8 cellular contexts compared by ENCODE assay signal in the genomic region with DNA sequence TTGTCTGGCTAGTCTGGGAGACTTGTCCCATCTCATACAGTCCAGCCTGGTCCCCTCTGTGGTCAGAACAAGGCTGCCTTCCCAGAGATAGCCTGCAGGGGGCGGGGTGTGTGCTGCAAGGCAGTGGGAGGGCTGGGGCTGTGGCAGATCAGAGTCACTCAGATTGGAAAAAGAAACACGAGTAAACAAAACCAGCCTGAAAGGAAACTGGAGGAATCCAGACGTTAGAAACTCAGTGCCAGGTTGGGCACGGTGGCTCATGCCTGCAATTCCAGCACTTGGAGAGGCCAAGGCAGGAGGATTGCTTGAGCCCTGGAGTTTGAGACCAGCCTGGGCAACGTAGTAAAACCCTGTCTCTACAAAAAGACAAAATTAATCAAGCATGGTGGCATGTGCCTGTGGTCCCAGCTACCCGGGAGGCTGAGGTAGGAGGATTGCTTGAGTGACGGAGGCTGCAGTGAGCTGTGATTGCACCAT. TPM values are rescaled to one million over a fixed set of nuclear protein-coding genes. Genes with fewer than 3 reads are reported as not detected.
DNase-seq lines count a peak whose midpoint lies in the region; ATAC-seq and TF ChIP-seq lines count a peak whose summit lies in the region.

No MANE protein-coding gene starts in this region.

- no peak overlapping the region for H3K4me2 ChIP-seq in parathyroid adenoma (ENCODE audit: low read length)

- peak overlapping the region; percentile 5 for H3K27ac ChIP-seq in SJSA1
- H3K27ac ChIP-seq in parathyroid adenoma, result no peak overlapping the region

- peaks cover 33% of the 10 kb centered on the region for H3K4me1 Mint-ChIP-seq in type B pancreatic cell (ENCODE audit: unreplicated experiment)

- no peak overlapping the region for H3K4me3 ChIP-seq in Jurkat, Clone E6-1 (ENCODE audit: low read length)
- H3K4me3 ChIP-seq in SJSA1, result no peak overlapping the region
- no peak overlapping the region for H3K4me3 ChIP-seq in parathyroid adenoma (ENCODE audit: low read depth, low read length)

- H3K27me3 Mint-ChIP-seq in type B pancreatic cell, result peaks cover 5% of the 10 kb centered on the region

- DNase-seq in Daoy (ENCODE audit: low read depth) (peak; percentile 83), SJSA1 (ENCODE audit: low read depth in 1 of 2, low spot score in 2 of 2) (peak; percentile 80 to 93), globus pallidus (ENCODE audit: low spot score) (peak; percentile 73), type B pancreatic cell (ENCODE audit: extremely low spot score, unreplicated experiment) (peak; percentile 84)
- DNase-seq in Jurkat, Clone E6-1 (ENCODE audit: low read depth, low spot score), result peak; percentile 51
- peak; percentile 41 to 68 (median 46) for DNase-seq in activated naive CD4-positive, alpha-beta T cell (lab: John Stamatoyannopoulos, UW)

- ATAC-seq in HG02642 (IDR thresholded peaks at IDR 0.05; ENCODE audit: poor library complexity, unreplicated experiment), result no peak

- H3K36me3 ChIP-seq in SJSA1 (peaks cover 21% of the 10 kb centered on the region), parathyroid adenoma (ENCODE audit: control insufficient read depth, insufficient read depth, low read length) (no peaks in the 10 kb centered on the region)

- H3K79me2 ChIP-seq in parathyroid adenoma, result no peaks in the 10 kb centered on the region

- H2AFZ ChIP-seq in parathyroid adenoma, result peak overlapping the region; percentile 39

- H3K9me3 ChIP-seq in SJSA1 (replicated peaks), result no peaks in the 10 kb centered on the region
- no peaks in the 10 kb centered on the region for H3K9me3 ChIP-seq in parathyroid adenoma (ENCODE audit: control insufficient read depth, low read length)

- H3K27ac Mint-ChIP-seq in type B pancreatic cell, result peak overlapping the region; percentile 36

- H3K27me3 ChIP-seq in SJSA1 (replicated peaks) (no peaks in the 10 kb centered on the region), parathyroid adenoma (ENCODE audit: control insufficient read depth, insufficient read depth, low read length) (no peaks in the 10 kb centered on the region)

- H3K4me1 ChIP-seq in SJSA1 (replicated peaks) (peaks cover 55% of the 10 kb centered on the region), parathyroid adenoma (peaks cover 12% of the 10 kb centered on the region)

- no peak overlapping the region for H3K4me3 Mint-ChIP-seq in type B pancreatic cell

- peaks cover 6% of the 10 kb centered on the region for H3K36me3 Mint-ChIP-seq in type B pancreatic cell

- no peaks in the 10 kb centered on the region for H3K9me3 Mint-ChIP-seq in type B pancreatic cell

- peak; percentile 79 for TF ChIP-seq CTCF in parathyroid adenoma (IDR thresholded peaks at IDR 0.05)
- peak; percentile 88 for TF ChIP-seq CTCF in type B pancreatic cell (conservative IDR thresholded peaks at IDR 0.05)

- no peak overlapping the region for H3K9ac ChIP-seq in parathyroid adenoma

RNA-seq across cellular contexts. Expression of a gene that starts 20.2 kb away (rescaled TPM):
- total RNA-seq in Daoy (2014; rRNA removed; shearing (Covaris generic)), result 63.3 and 71.0 TPM in 2 replicates
- 62.0 TPM for polyA plus RNA-seq in Jurkat, Clone E6-1 (2012; ENCODE audit: insufficient read depth, insufficient read length)
- 78.7 and 92.9 TPM in 2 replicates for total RNA-seq in SJSA1 (2014; rRNA removed; shearing (Covaris generic))
- 58.2 and 64.7 TPM in 2 replicates for total RNA-seq in type B pancreatic cell (ENCODE audit: low replicate concordance)

RNA-seq across cellular contexts. Expression of a gene that starts 22.0 kb away (rescaled TPM):
- not detected in 2 replicates for total RNA-seq in Daoy (2014; rRNA removed; shearing (Covaris generic))
- not detected for polyA plus RNA-seq in Jurkat, Clone E6-1 (2012; ENCODE audit: insufficient read depth, insufficient read length)
- total RNA-seq in SJSA1 (2014; rRNA removed; shearing (Covaris generic)), result 5.2 and 5.3 TPM in 2 replicates
- 0.75 TPM in 1 of 2 replicates, not detected in the other for total RNA-seq in type B pancreatic cell (ENCODE audit: low replicate concordance)

RNA-seq across cellular contexts. Expression of a gene that starts 35.1 kb away (rescaled TPM):
- not detected in 2 replicates for total RNA-seq in Daoy (2014; rRNA removed; shearing (Covaris generic))
- polyA plus RNA-seq in Jurkat, Clone E6-1 (2012; ENCODE audit: insufficient read depth, insufficient read length), result not detected
- total RNA-seq in SJSA1 (2014; rRNA removed; shearing (Covaris generic)), result not detected in 2 replicates
- total RNA-seq in type B pancreatic cell (ENCODE audit: low replicate concordance), result 0.65 and 4.6 TPM in 2 replicates

RNA-seq across cellular contexts. Expression of a gene that starts 57.2 kb away (rescaled TPM):
- total RNA-seq in Daoy (2014; rRNA removed; shearing (Covaris generic)), result 97.6 and 115 TPM in 2 replicates
- polyA plus RNA-seq in Jurkat, Clone E6-1 (2012; ENCODE audit: insufficient read depth, insufficient read length), result 390 TPM
- total RNA-seq in SJSA1 (2014; rRNA removed; shearing (Covaris generic)), result 79.4 and 99.2 TPM in 2 replicates
- total RNA-seq in type B pancreatic cell (ENCODE audit: low replicate concordance), result 79.5 and 98.8 TPM in 2 replicates
